Comparison of ENCODE assay signal across 13 cellular contexts in the genomic region with DNA sequence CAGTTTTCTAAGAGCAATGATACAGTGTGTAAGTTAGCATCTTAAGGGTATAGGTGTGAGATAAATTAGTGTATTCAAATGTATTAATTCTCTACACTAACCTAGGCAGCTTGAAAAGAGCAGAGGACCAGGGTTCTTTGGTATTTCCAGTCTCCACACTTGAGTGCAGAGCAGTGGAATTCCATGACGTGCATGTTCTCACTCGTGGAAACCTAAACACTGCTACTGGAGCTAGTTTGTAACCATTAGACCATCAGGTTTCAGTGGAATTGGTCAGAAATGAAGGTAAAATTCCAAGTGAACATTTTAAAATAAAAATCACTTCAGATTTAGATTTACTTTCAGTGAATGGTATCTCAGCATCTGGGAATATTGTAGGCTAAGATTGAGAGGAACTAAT.
"Had no signal": no experiment of that assay in that cellular context is flagged by ENCODE, and none has a peak within 500 bp of the region (broad histone marks: within the 10 kb centered on the region; RNA-seq: fewer than 3 reads in every experiment).

No MANE protein-coding gene starts in this region.

- H3K36me3 ChIP-seq: WERI-Rb-1 had no signal

- DNase-seq: activated CD4-positive, alpha-beta memory T cell treated with anti-CD3 and anti-CD28 coated beads, Interleukin-2, amount 10 ng/mL, durations not matched to agents 7 days and 5 days; activated CD4-positive, alpha-beta T cell treated with anti-CD3 and anti-CD28 coated beads for 36 hours; activated naive CD8-positive, alpha-beta T cell treated with anti-CD3 and anti-CD28 coated beads, Interleukin-2, amount 10 ng/mL, durations not matched to agents 7 days and 5 days; activated T-cell treated with anti-CD3 and anti-CD28 coated beads, Interleukin-2, amount 50 U/mL, for 72 hours; aorta; immature natural killer cell; left colon; retina; SK-N-SH; stimulated activated CD4-positive, alpha-beta T cell treated with anti-CD3 and anti-CD28 coated beads, Interleukin-2, amount 100 ng/mL, for 24 hours; stimulated activated naive CD4-positive, alpha-beta T cell treated with Interleukin-2 at 50 U/mL for 16 hours; T-helper 1 cell; WERI-Rb-1 had no signal

- H3K27ac ChIP-seq: WERI-Rb-1 had no signal

- H3K9me3 ChIP-seq: SK-N-SH had no signal

- ATAC-seq: activated CD4-positive, alpha-beta T cell treated with anti-CD3 and anti-CD28 coated beads for 36 hours; activated T-cell treated with anti-CD3 and anti-CD28 coated beads, Interleukin-2, amount 50 U/mL, for 72 hours; left colon had no signal
